Comparison of ENCODE assay signal across 19 cellular contexts in genomic region chr1:224632921-224633321, GRCh38. TPM values are rescaled to one million over a fixed set of nuclear protein-coding genes. Genes with fewer than 3 reads are reported as not detected.
DNase-seq lines count a peak whose midpoint lies in the region; ATAC-seq and TF ChIP-seq lines count a peak whose summit lies in the region.
"Had no signal": no experiment of that assay in that cellular context is flagged by ENCODE, and none has a peak within 500 bp of the region (broad histone marks: within the 10 kb centered on the region; RNA-seq: fewer than 3 reads in every experiment).

No MANE protein-coding gene starts in this region.

- H3K27ac Mint-ChIP-seq in chondrocyte (ENCODE audit: unreplicated experiment) (no peak overlapping the region), nephron (peak overlapping the region in 2 of 3 experiments; percentile 84 to 97)
- H3K27ac Mint-ChIP-seq in activated naive CD8-positive, alpha-beta T cell treated with anti-CD3 and anti-CD28 coated beads, Interleukin-2, amount 50 U/mL, for 24 hours = no peak overlapping the region
- H3K27ac Mint-ChIP-seq: activated CD4-positive, alpha-beta T cell treated with anti-CD3 and anti-CD28 coated beads, Interleukin-2, amount 10 ng/mL, durations not matched to agents 24 days and 14 days had no signal

- peak overlapping the region; percentile 22; the same call in 1 of the 2 replicates for H3K4me2 ChIP-seq in KMS-11
- H3K4me2 ChIP-seq: BLaER1 had no signal

- H3K36me3 Mint-ChIP-seq in chondrocyte (ENCODE audit: low read depth) (no peaks in the 10 kb centered on the region), nephron (ENCODE audit: low read depth) (no peaks in the 10 kb centered on the region)
- H3K36me3 Mint-ChIP-seq in activated naive CD8-positive, alpha-beta T cell treated with anti-CD3 and anti-CD28 coated beads, Interleukin-2, amount 50 U/mL, for 24 hours (ENCODE audit: low read depth) = no peaks in the 10 kb centered on the region
- H3K36me3 Mint-ChIP-seq: naive thymus-derived CD8-positive, alpha-beta T cell had no signal

- H3K4me1 ChIP-seq in KMS-11 (ENCODE audit: low read depth, poor library complexity, severe bottlenecking) (peaks cover 67% of the 10 kb centered on the region), colonic mucosa (no peaks in the 10 kb centered on the region)

- DNase-seq in EL = peak; percentile 49
- no peak for DNase-seq in chondrocyte (ENCODE audit: low spot score)
- DNase-seq in colonic mucosa = no peak
- DNase-seq in putamen (ENCODE audit: low spot score) = no peak
- no peak for DNase-seq in activated naive CD8-positive, alpha-beta T cell treated with anti-CD3 and anti-CD28 coated beads, Interleukin-2, amount 50 U/mL, for 24 hours
- DNase-seq: activated CD4-positive, alpha-beta T cell treated with anti-CD3 and anti-CD28 coated beads, Interleukin-2, amount 10 ng/mL, durations not matched to agents 24 days and 14 days; aorta; DMS79; naive thymus-derived CD8-positive, alpha-beta T cell; NCI-H1092 treated with DMSO at 0.1 percent for 48 hours; NCI-H446 treated with DMSO at 0.1 percent for 48 hours; RPMI8226; stimulated activated naive CD4-positive, alpha-beta T cell had no signal

- H3K9ac ChIP-seq in KMS-11 = no peak overlapping the region
- H3K9ac ChIP-seq in colonic mucosa (ENCODE audit: low read depth in 2 of 2, low read length in 2 of 2) = no peak overlapping the region
- H3K9ac ChIP-seq: BLaER1 had no signal

- H3K27me3 ChIP-seq in KMS-11 (ENCODE audit: insufficient read depth, low read depth) (no peaks in the 10 kb centered on the region), colonic mucosa (no peaks in the 10 kb centered on the region)
- H3K27me3 ChIP-seq: BLaER1 had no signal

- H3K4me1 Mint-ChIP-seq in chondrocyte (ENCODE audit: low read depth) (peaks cover 40% of the 10 kb centered on the region), nephron (peaks cover 57% of the 10 kb centered on the region)
- peaks cover 5% of the 10 kb centered on the region for H3K4me1 Mint-ChIP-seq in activated naive CD8-positive, alpha-beta T cell treated with anti-CD3 and anti-CD28 coated beads, Interleukin-2, amount 50 U/mL, for 24 hours

- H2AFZ ChIP-seq in KMS-11 (ENCODE audit: low read depth) = no peak overlapping the region

- H3K9me3 Mint-ChIP-seq in chondrocyte (ENCODE audit: low read depth) (no peaks in the 10 kb centered on the region), nephron (no peaks in the 10 kb centered on the region)
- H3K9me3 Mint-ChIP-seq in activated naive CD8-positive, alpha-beta T cell treated with anti-CD3 and anti-CD28 coated beads, Interleukin-2, amount 50 U/mL, for 24 hours = no peaks in the 10 kb centered on the region
- H3K9me3 Mint-ChIP-seq: activated CD4-positive, alpha-beta T cell treated with anti-CD3 and anti-CD28 coated beads, Interleukin-2, amount 10 ng/mL, durations not matched to agents 24 days and 14 days; naive thymus-derived CD8-positive, alpha-beta T cell had no signal

- no peak for ATAC-seq in activated naive CD8-positive, alpha-beta T cell treated with anti-CD3 and anti-CD28 coated beads, Interleukin-2, amount 50 U/mL, for 24 hours
- ATAC-seq in HG03442 (IDR thresholded peaks at IDR 0.05; ENCODE audit: unreplicated experiment) = no peak
- ATAC-seq: left lobe of liver; naive thymus-derived CD8-positive, alpha-beta T cell; sciatic nerve had no signal

- no peaks in the 10 kb centered on the region for H3K9me3 ChIP-seq in colonic mucosa
- H3K9me3 ChIP-seq: BLaER1 had no signal

- intact Hi-C loops in colonic mucosa (cut with DNase I) = no loop called here

- H3K36me3 ChIP-seq in KMS-11 (ENCODE audit: insufficient read depth) (no peaks in the 10 kb centered on the region), colonic mucosa (no peaks in the 10 kb centered on the region)
- H3K36me3 ChIP-seq: BLaER1 had no signal

- H3K79me2 ChIP-seq in KMS-11 (ENCODE audit: insufficient read depth, low read depth) = no peaks in the 10 kb centered on the region

- no peak for TF ChIP-seq CTCF in KMS-11 (conservative IDR thresholded peaks at IDR 0.05; ENCODE audit: low read depth, low read length)
- peak; percentile 11 for TF ChIP-seq CTCF in chondrocyte (IDR thresholded peaks at IDR 0.05)
- TF ChIP-seq CTCF in nephron (IDR thresholded peaks at IDR 0.05; ENCODE audit: unreplicated experiment in 3 of 3) = no peak
- TF ChIP-seq CTCF in colonic mucosa (IDR thresholded peaks at IDR 0.05) = no peak

- no peak overlapping the region for H3K4me3 Mint-ChIP-seq in chondrocyte (ENCODE audit: unreplicated experiment)
- no peak overlapping the region for H3K4me3 Mint-ChIP-seq in nephron
- no peak overlapping the region for H3K4me3 Mint-ChIP-seq in activated naive CD8-positive, alpha-beta T cell treated with anti-CD3 and anti-CD28 coated beads, Interleukin-2, amount 50 U/mL, for 24 hours
- H3K4me3 Mint-ChIP-seq: activated CD4-positive, alpha-beta T cell treated with anti-CD3 and anti-CD28 coated beads, Interleukin-2, amount 10 ng/mL, durations not matched to agents 24 days and 14 days; naive thymus-derived CD8-positive, alpha-beta T cell had no signal

- H3K27ac ChIP-seq in KMS-11 (no peak overlapping the region), colonic mucosa (no peak overlapping the region)
- H3K27ac ChIP-seq: BLaER1 had no signal

- no peak overlapping the region for H3K4me3 ChIP-seq in KMS-11 (IDR thresholded peaks at IDR 0.05; ENCODE audit: insufficient read depth, low read depth, low read length)
- no peak overlapping the region for H3K4me3 ChIP-seq in colonic mucosa
- H3K4me3 ChIP-seq: BLaER1 had no signal

- H3K27me3 Mint-ChIP-seq in chondrocyte (ENCODE audit: low read depth) = peaks cover 4% of the 10 kb centered on the region
- peaks cover 10% of the 10 kb centered on the region for H3K27me3 Mint-ChIP-seq in nephron (ENCODE audit: low read depth)
- H3K27me3 Mint-ChIP-seq in activated naive CD8-positive, alpha-beta T cell treated with anti-CD3 and anti-CD28 coated beads, Interleukin-2, amount 50 U/mL, for 24 hours = peaks cover 3% of the 10 kb centered on the region

- H4K20me1 ChIP-seq in KMS-11 (ENCODE audit: insufficient read depth) = no peaks in the 10 kb centered on the region
- H4K20me1 ChIP-seq: BLaER1 had no signal

RNA-seq across cellular contexts. Expression of gene CNIH3, which starts 16.8 kb away (rescaled TPM):
- total RNA-seq in chondrocyte = 1.5 to 2.6 TPM (median 2.1 TPM) in 3 replicates
- 1 to 10 TPM in 1 of 2 donors, under 1 TPM in 1; 0.69 to 1.4 TPM for total RNA-seq in colonic mucosa

Comparison
In these comparisons a context has a peak if more than half of its experiments do, and no peak if none do; other contexts are left out.
1. H3K27ac Mint-ChIP-seq: peak in nephron (2 of 3); none in chondrocyte (single experiment) and activated naive CD8-positive, alpha-beta T cell treated with anti-CD3 and anti-CD28 coated beads, Interleukin-2, amount 50 U/mL, for 24 hours (single experiment).